ENCODE assay signal across 1 cellular context in the genomic region with DNA sequence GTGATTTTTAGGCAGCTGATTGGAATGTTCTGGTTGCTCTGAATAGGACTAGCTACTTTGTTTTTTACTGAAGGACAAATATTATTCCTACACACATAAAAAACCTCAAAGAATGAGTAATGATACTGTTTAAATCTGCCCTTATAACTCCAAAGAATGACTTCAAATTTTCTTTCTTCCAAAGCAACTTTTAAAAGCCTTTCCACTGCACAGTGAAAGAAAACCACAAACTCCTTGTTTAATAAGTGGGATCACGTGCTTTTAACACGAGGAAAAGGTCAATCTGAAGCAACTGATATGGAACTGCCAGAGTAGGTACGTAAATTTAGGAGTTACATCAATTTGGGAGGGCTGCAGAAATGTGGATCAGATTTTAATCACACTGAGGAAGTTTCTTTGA.
TF ChIP-seq lines count a peak whose summit lies in the region.

No MANE protein-coding gene starts in this region.

TF ChIP-seq in HEK293, 187 proteins besides CTCF, POLR2A, EP300 and RAD21 (continued from another document):
- TF ChIP-seq, protein P1, sequence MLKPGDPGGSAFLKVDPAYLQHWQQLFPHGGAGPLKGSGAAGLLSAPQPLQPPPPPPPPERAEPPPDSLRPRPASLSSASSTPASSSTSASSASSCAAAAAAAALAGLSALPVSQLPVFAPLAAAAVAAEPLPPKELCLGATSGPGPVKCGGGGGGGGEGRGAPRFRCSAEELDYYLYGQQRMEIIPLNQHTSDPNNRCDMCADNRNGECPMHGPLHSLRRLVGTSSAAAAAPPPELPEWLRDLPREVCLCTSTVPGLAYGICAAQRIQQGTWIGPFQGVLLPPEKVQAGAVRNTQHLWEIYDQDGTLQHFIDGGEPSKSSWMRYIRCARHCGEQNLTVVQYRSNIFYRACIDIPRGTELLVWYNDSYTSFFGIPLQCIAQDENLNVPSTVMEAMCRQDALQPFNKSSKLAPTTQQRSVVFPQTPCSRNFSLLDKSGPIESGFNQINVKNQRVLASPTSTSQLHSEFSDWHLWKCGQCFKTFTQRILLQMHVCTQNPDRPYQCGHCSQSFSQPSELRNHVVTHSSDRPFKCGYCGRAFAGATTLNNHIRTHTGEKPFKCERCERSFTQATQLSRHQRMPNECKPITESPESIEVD (tag by site-specific recombination; IDR thresholded peaks at IDR 0.05): peak; percentile 60
- TF ChIP-seq OVOL3 (tag by site-specific recombination; IDR thresholded peaks at IDR 0.05) (no peak), ZNF514 (tag by site-specific recombination; IDR thresholded peaks at IDR 0.05) (no peak)
